In genomic region chr14:39102969-39103957, GRCh38 we compare ENCODE assay signal across 1 cellular context.
A peak's percentile ranks its signal among the peaks of the same experiment; 100 is the strongest.
TF ChIP-seq lines count a peak whose summit lies in the region.

TSS of gene SEC23A (minus strand) at chr14:39103235. CDS start at chr14:39096118, 7,117 bp downstream.

TF ChIP-seq in IMR-90, 13 proteins besides CTCF, POLR2A, EP300 and RAD21 (continued from another document):
- TF ChIP-seq FOS (IDR thresholded peaks at IDR 0.05; ENCODE audit: low read depth, low read length), result no peak
- TF ChIP-seq RCOR1 (IDR thresholded peaks at IDR 0.05; ENCODE audit: insufficient replicate concordance, low read length), result no peak
- peak; percentile 86 for TF ChIP-seq MAZ (IDR thresholded peaks at IDR 0.05; ENCODE audit: borderline replicate concordance, low read depth, low read length)
- TF ChIP-seq CHD1 (IDR thresholded peaks at IDR 0.05; ENCODE audit: low read depth, low read length), result no peak
- TF ChIP-seq SMC3 (IDR thresholded peaks at IDR 0.05; ENCODE audit: low read depth, low read length), result no peak
TF ChIP-seq in IMR-90: peak in this region for 2.
